34 cellular contexts compared by ENCODE assay signal in genomic region chr1:240956424-240956823, GRCh38.
DNase-seq lines count a peak whose midpoint lies in the region; ATAC-seq, FAIRE-seq and TF ChIP-seq lines count a peak whose summit lies in the region.
"Had no signal": no experiment of that assay in that cellular context is flagged by ENCODE, and none has a peak within 500 bp of the region (broad histone marks: within the 10 kb centered on the region; RNA-seq: fewer than 3 reads in every experiment).

No MANE protein-coding gene starts in this region.

- DNase-seq in DMS53 (lab: John Stamatoyannopoulos, UW) (peak; percentile 59), DMS53 treated with DMSO at 0.1 percent for 48 hours (lab: John Stamatoyannopoulos, UW; ENCODE audit: unreplicated experiment) (no peak), HepG2 (ENCODE audit: low spot score) (no peak), right lobe of liver (no peak), CD14-positive monocyte (ENCODE audit: low spot score) (no peak)
- DNase-seq: 8988T; ACHN; AML-193; BE2C; C1 segment of cervical spinal cord; Caco-2; Calu3; CD4-positive, alpha-beta memory T cell; CD4-positive, alpha-beta T cell; CD4-positive, CD25-positive, alpha-beta regulatory T cell; CD8-positive, alpha-beta memory T cell; CD8-positive, alpha-beta T cell; COR-L47; DMS 273 treated with DMSO at 0.1 percent for 48 hours; DMS153; DMS79; DMS79 treated with DMSO at 0.1 percent for 48 hours; DND-41; EL had no signal

- TF ChIP-seq RAD21 in HepG2 (CRISPR knock-in tag; IDR thresholded peaks at IDR 0.05), result no peak

- ATAC-seq in HepG2 (no peak), right lobe of liver (no peak)
- ATAC-seq: A549; CD8-positive, alpha-beta T cell had no signal

- no peak overlapping the region for H3K4me2 ChIP-seq in HepG2 (ENCODE audit: low read depth, low read length)
- H3K4me2 ChIP-seq: A549; BLaER1; BLaER1 treated with 17β-estradiol and CSF1 and Interleukin-3, amounts not matched to agents 10 nM and 100 nM had no signal

- POLR2A ChIA-PET in HepG2 (lab: Yijun Ruan, JAX) (no interaction called here), HEK293 (lab: Yijun Ruan, JAX) (no interaction called here)

- no peaks in the 10 kb centered on the region for H3K79me2 ChIP-seq in HepG2 (ENCODE audit: insufficient read depth, low read length)

- WGBS in HepG2 (ENCODE audit: low lambda C conversion rate), result 2% methylated on average over 2 of the region's 2 CpGs
- 51% methylated on average over 2 of the region's 2 CpGs for WGBS in right lobe of liver (ENCODE audit: insufficient coverage, low coverage, low lambda C conversion rate, missing lambda C conversion rate)

- intact Hi-C loops in HepG2 (cut with micrococcal nuclease; ENCODE audit: unreplicated experiment), result loop anchor here (5.0 kb wide), 1 partner anchor 516 kb away; no protein-coding TSS in a partner anchor
- intact Hi-C loops in right lobe of liver (cut with DNase I), result no loop called here
- intact Hi-C loops in CD14-positive monocyte (cut with micrococcal nuclease), result no loop called here

- in situ Hi-C loops in HepG2 (cut with HindIII; ENCODE audit: extremely low pct_ligation_motif_present, low pct_unique_long_range_greater_than_20kb), result no loop called here

- H3K4me3 ChIP-seq in HepG2 (replicated peaks in 1 of 3; ENCODE audit: insufficient read depth in 1 of 3, low read depth in 2 of 3, low read length in 3 of 3) (no peak overlapping the region), right lobe of liver (no peak overlapping the region), HEK293 (ENCODE audit: low read depth, low read length) (no peak overlapping the region)
- H3K4me3 ChIP-seq: A549; BLaER1; BLaER1 treated with 17β-estradiol and CSF1 and Interleukin-3, amounts not matched to agents 10 nM and 100 nM had no signal

- H3K9me3 Mint-ChIP-seq in CD14-positive monocyte, result peaks cover 0 to 10% (median 0%) of the 10 kb centered on the region in 7 donors

- H3K4me1 ChIP-seq in HepG2 (ENCODE audit: insufficient read depth, low read length), result no peaks in the 10 kb centered on the region
- H3K4me1 ChIP-seq in right lobe of liver, result no peaks in the 10 kb centered on the region
- no peaks in the 10 kb centered on the region for H3K4me1 ChIP-seq in HEK293 (ENCODE audit: control insufficient read depth, insufficient read depth, low read length)
- H3K4me1 ChIP-seq: A549, BE2C, BLaER1, Caco-2 had no signal

- TF ChIP-seq EP300 in HepG2 (IDR thresholded peaks at IDR 0.05; ENCODE audit: low read depth in 2 of 2, low read length in 2 of 2) (no peak), HepG2 (CRISPR knock-in tag; IDR thresholded peaks at IDR 0.05; ENCODE audit: borderline replicate concordance) (no peak)

- H3K4me1 Mint-ChIP-seq in CD14-positive monocyte, result no peaks in the 10 kb centered on the region
- H3K4me1 Mint-ChIP-seq: B cell; CD4-positive, alpha-beta memory T cell; CD4-positive, CD25-positive, alpha-beta regulatory T cell; CD8-positive, alpha-beta memory T cell had no signal

- no peak overlapping the region for H2AFZ ChIP-seq in HepG2 (ENCODE audit: low read length)

- no peak overlapping the region for H3K4me3 Mint-ChIP-seq in CD14-positive monocyte
- H3K4me3 Mint-ChIP-seq: B cell; CD4-positive, alpha-beta memory T cell; CD4-positive, alpha-beta T cell; CD4-positive, CD25-positive, alpha-beta regulatory T cell; CD8-positive, alpha-beta memory T cell; CD8-positive, alpha-beta T cell had no signal

- CTCF ChIA-PET in HepG2 (lab: Yijun Ruan, JAX; ENCODE audit: low intra/inter-chr PET ratio, low total read pairs) (no interaction called here), HEK293 (lab: Yijun Ruan, JAX) (no interaction called here)

- no peaks in the 10 kb centered on the region for H3K36me3 Mint-ChIP-seq in CD14-positive monocyte
- H3K36me3 Mint-ChIP-seq: CD4-positive, alpha-beta memory T cell; CD4-positive, CD25-positive, alpha-beta regulatory T cell; CD8-positive, alpha-beta memory T cell; CD8-positive, alpha-beta T cell had no signal

- no peak for TF ChIP-seq POLR2A in HepG2 (IDR thresholded peaks at IDR 0.05; ENCODE audit: insufficient read depth in 1 of 2, low read depth in 2 of 2, low read length in 2 of 2)
- no peak for TF ChIP-seq POLR2A in right lobe of liver (IDR thresholded peaks at IDR 0.05)

- H3K27ac ChIP-seq in HepG2 (ENCODE audit: extremely low read length, insufficient read depth, low read length) (no peak overlapping the region), right lobe of liver (no peak overlapping the region), HEK293 (ENCODE audit: extremely low read depth, low read depth, low read length) (no peak overlapping the region)
- H3K27ac ChIP-seq: 22Rv1; A549; BLaER1; BLaER1 treated with 17β-estradiol and CSF1 and Interleukin-3, amounts not matched to agents 10 nM and 100 nM; C4-2B had no signal

- H3K27me3 ChIP-seq in HepG2 (ENCODE audit: control insufficient read depth in 1 of 2, insufficient read depth in 2 of 2, low read length in 2 of 2), result no peaks in the 10 kb centered on the region
- no peaks in the 10 kb centered on the region for H3K27me3 ChIP-seq in right lobe of liver
- H3K27me3 ChIP-seq: BE2C; BLaER1; BLaER1 treated with 17β-estradiol and CSF1 and Interleukin-3, amounts not matched to agents 10 nM and 100 nM had no signal

- no peaks in the 10 kb centered on the region for H4K20me1 ChIP-seq in HepG2 (ENCODE audit: insufficient read depth, low read length)
- H4K20me1 ChIP-seq: BLaER1; BLaER1 treated with 17β-estradiol and CSF1 and Interleukin-3, amounts not matched to agents 10 nM and 100 nM had no signal

- BruUV-seq in HepG2 (replicated peaks; lab: Mats Ljungman, UMichigan), result no TSS peak

- H3K9me3 ChIP-seq in HepG2 (ENCODE audit: low read length) (no peaks in the 10 kb centered on the region), right lobe of liver (no peaks in the 10 kb centered on the region), HEK293 (ENCODE audit: control insufficient read depth, insufficient read depth, low read depth, low read length) (no peaks in the 10 kb centered on the region)
- H3K9me3 ChIP-seq: A549; BE2C; BLaER1; BLaER1 treated with 17β-estradiol and CSF1 and Interleukin-3, amounts not matched to agents 10 nM and 100 nM; Caco-2 had no signal

- FAIRE-seq in HepG2 (lab: Jason Lieb, UNC), result no peak
- FAIRE-seq: A204.1, A549, D721Med, G401.6 had no signal

- H3K27ac Mint-ChIP-seq in CD14-positive monocyte, result no peak overlapping the region
- H3K27ac Mint-ChIP-seq: B cell; CD4-positive, alpha-beta memory T cell; CD4-positive, alpha-beta T cell; CD8-positive, alpha-beta memory T cell; CD8-positive, alpha-beta T cell had no signal

- H3K36me3 ChIP-seq in HepG2 (replicated peaks in 1 of 2; ENCODE audit: control insufficient read depth in 1 of 2, insufficient read depth in 2 of 2, low read length in 2 of 2) (no peaks in the 10 kb centered on the region), right lobe of liver (no peaks in the 10 kb centered on the region), HEK293 (ENCODE audit: control insufficient read depth in 2 of 2, insufficient read depth in 1 of 2, low read length in 2 of 2) (no peaks in the 10 kb centered on the region)
- H3K36me3 ChIP-seq: BE2C; BLaER1; BLaER1 treated with 17β-estradiol and CSF1 and Interleukin-3, amounts not matched to agents 10 nM and 100 nM had no signal

- no peak overlapping the region for H3K9ac ChIP-seq in HepG2 (ENCODE audit: insufficient read depth, low read depth, low read length)
- H3K9ac ChIP-seq: BLaER1; BLaER1 treated with 17β-estradiol and CSF1 and Interleukin-3, amounts not matched to agents 10 nM and 100 nM had no signal

- peaks cover 0 to 4% (median 2%) of the 10 kb centered on the region in 3 donors for H3K27me3 Mint-ChIP-seq in CD14-positive monocyte (ENCODE audit: low read depth in 3 of 3)
- H3K27me3 Mint-ChIP-seq: B cell; CD4-positive, alpha-beta memory T cell; CD4-positive, alpha-beta T cell; CD4-positive, CD25-positive, alpha-beta regulatory T cell; CD8-positive, alpha-beta memory T cell had no signal

- TF ChIP-seq CTCF in HepG2 (CRISPR knock-in tag; IDR thresholded peaks at IDR 0.05) (no peak), right lobe of liver (IDR thresholded peaks at IDR 0.05) (no peak), HEK293 (tag by site-specific recombination; IDR thresholded peaks at IDR 0.05) (no peak), CD14-positive monocyte (IDR thresholded peaks at IDR 0.05) (no peak)

TF ChIP-seq in HepG2, 621 proteins besides CTCF, POLR2A, EP300 and RAD21:
- peak; percentile 33; the same call in 1 of the 2 replicates for TF ChIP-seq CREB1 (IDR thresholded peaks at IDR 0.05)
- no peak for TF ChIP-seq CREB1 (CRISPR knock-in tag; IDR thresholded peaks at IDR 0.05)
- TF ChIP-seq ATM (IDR thresholded peaks at IDR 0.05; ENCODE audit: borderline replicate concordance), result no peak
- TF ChIP-seq MBD4 (IDR thresholded peaks at IDR 0.05; ENCODE audit: borderline replicate concordance, low read length), result no peak
- TF ChIP-seq NR0B2 (CRISPR knock-in tag; IDR thresholded peaks at IDR 0.05), result no peak
- TF ChIP-seq ZNF431 (CRISPR knock-in tag; IDR thresholded peaks at IDR 0.05; ENCODE audit: borderline replicate concordance, low read depth), result no peak
- TF ChIP-seq ZNF253 (CRISPR knock-in tag; IDR thresholded peaks at IDR 0.05; ENCODE audit: borderline replicate concordance), result no peak
- no peak for TF ChIP-seq TBP (CRISPR knock-in tag; IDR thresholded peaks at IDR 0.05)

TF ChIP-seq in HEK293, 187 proteins besides CTCF, POLR2A, EP300 and RAD21 (continues in another document):
- TF ChIP-seq ATF2 (tag by site-specific recombination; IDR thresholded peaks at IDR 0.05; ENCODE audit: low read depth) (peak; percentile 51), ZNF629 (tag by site-specific recombination; IDR thresholded peaks at IDR 0.05) (peak; percentile 59)
